8 cellular contexts compared by ENCODE assay signal in the genomic region with DNA sequence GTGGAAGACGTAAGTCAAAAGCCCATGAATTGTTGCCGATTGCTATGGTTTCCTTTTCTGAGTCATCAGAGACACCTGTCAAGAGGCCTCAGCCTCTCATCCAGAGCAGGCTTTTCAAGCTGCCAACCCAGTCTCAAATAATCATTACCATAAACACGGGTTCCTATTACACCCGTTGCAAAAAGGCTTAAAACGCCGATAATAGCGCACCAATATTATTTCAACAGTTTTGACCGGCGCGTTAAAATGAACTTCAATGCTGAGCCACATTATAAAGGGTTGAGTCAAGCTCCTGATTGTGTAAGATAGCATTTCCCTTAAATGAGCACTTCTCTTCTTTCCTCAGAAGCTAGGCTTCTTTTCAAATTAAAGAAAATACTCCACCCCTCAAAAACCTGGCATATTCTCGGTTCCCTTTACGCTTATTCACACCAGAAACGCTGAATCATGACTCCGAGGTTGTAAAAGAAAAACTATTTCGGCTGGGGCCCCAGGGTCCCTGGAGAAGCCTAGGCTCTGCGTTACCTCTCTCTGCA. TPM values are rescaled to one million over a fixed set of nuclear protein-coding genes. Genes with fewer than 3 reads are reported as not detected.
A peak's percentile ranks its signal among the peaks of the same experiment; 100 is the strongest.
DNase-seq lines count a peak whose midpoint lies in the region; ATAC-seq and TF ChIP-seq lines count a peak whose summit lies in the region.

No MANE protein-coding gene starts in this region.

- peaks cover 0 to 7% (median 0%) of the 10 kb centered on the region in 7 donors for H3K4me1 Mint-ChIP-seq in naive thymus-derived CD4-positive, alpha-beta T cell

- BruUV-seq in A673 (replicated peaks; lab: Mats Ljungman, UMichigan) = TSS peak; percentile 51

- peak; percentile 21 for DNase-seq in A673 (ENCODE audit: low spot score)
- peak; percentile 93 to 97 for DNase-seq in NOMO-1 (lab: John Stamatoyannopoulos, UW; ENCODE audit: unreplicated experiment in 2 of 2)
- DNase-seq in naive thymus-derived CD4-positive, alpha-beta T cell = no peak
- DNase-seq in posterior vena cava (ENCODE audit: low spot score) = no peak
- DNase-seq in activated gamma-delta T cell (lab: John Stamatoyannopoulos, UW) = no peak

- H3K4me1 ChIP-seq in A673 (ENCODE audit: insufficient read depth, low read length, poor library complexity, severe bottlenecking) = peaks cover 14% of the 10 kb centered on the region
- H3K4me1 ChIP-seq in naive thymus-derived CD4-positive, alpha-beta T cell (ENCODE audit: control insufficient read depth in 2 of 2, insufficient read depth in 2 of 2, low read length in 2 of 2) = no peaks in the 10 kb centered on the region

- peaks cover 0 to 26% (median 3%) of the 10 kb centered on the region in 11 donors for H3K9me3 Mint-ChIP-seq in naive thymus-derived CD4-positive, alpha-beta T cell

- peak overlapping the region; percentile 47 for H3K4me3 ChIP-seq in A673 (ENCODE audit: low read depth, low read length, poor library complexity, severe bottlenecking)
- H3K4me3 ChIP-seq in naive thymus-derived CD4-positive, alpha-beta T cell (ENCODE audit: low read length) = no peak overlapping the region

- peaks cover 51 to 64% (median 56%) of the 10 kb centered on the region in 5 donors for H3K27me3 Mint-ChIP-seq in naive thymus-derived CD4-positive, alpha-beta T cell

- H3K36me3 Mint-ChIP-seq in naive thymus-derived CD4-positive, alpha-beta T cell = no peaks in the 10 kb centered on the region

- POLR2A ChIA-PET in A673 (lab: Charles Lee; ENCODE audit: low non-redundant PET) = interaction anchor here (0.6 to 0.7 kb wide), 2 partner anchors 96 to 189 kb away, joined by 3 to 4 read pairs; no protein-coding TSS in a partner anchor
- POLR2A ChIA-PET in naive thymus-derived CD4-positive, alpha-beta T cell (lab: Charles Lee) = no interaction called here

- intact Hi-C loops in A673 (cut with micrococcal nuclease; ENCODE audit: unreplicated experiment) = loop anchor here (10.0 kb wide), 1 partner anchor 502 kb away; no protein-coding TSS in a partner anchor
- intact Hi-C loops in naive thymus-derived CD4-positive, alpha-beta T cell (cut with micrococcal nuclease) = no loop called here
- intact Hi-C loops in posterior vena cava (cut with DNase I) = no loop called here

- CTCF ChIA-PET in A673 (lab: Charles Lee) = no interaction called here
- CTCF ChIA-PET in naive thymus-derived CD4-positive, alpha-beta T cell (lab: Charles Lee) = no interaction called here

- peak; percentile 67 for ATAC-seq in GM19023 (IDR thresholded peaks at IDR 0.05; ENCODE audit: unreplicated experiment)
- peak; percentile 70 for ATAC-seq in HG03066 (IDR thresholded peaks at IDR 0.05; ENCODE audit: low read depth, unreplicated experiment)
- peak; percentile 76 for ATAC-seq in esophagus mucosa
- ATAC-seq in naive thymus-derived CD4-positive, alpha-beta T cell = peak; percentile 73

- no peak for TF ChIP-seq CTCF in A673 (conservative IDR thresholded peaks at IDR 0.05; ENCODE audit: low read depth, low read length)

- H3K9me3 ChIP-seq in A673 (ENCODE audit: low read depth, low read length, poor library complexity, severe bottlenecking) = peaks cover 5% of the 10 kb centered on the region
- H3K9me3 ChIP-seq in naive thymus-derived CD4-positive, alpha-beta T cell (ENCODE audit: control insufficient read depth in 2 of 3, low read length in 3 of 3) = no peaks in the 10 kb centered on the region

- peak overlapping the region in 1 of 9 donors; percentile 23 for H3K27ac Mint-ChIP-seq in naive thymus-derived CD4-positive, alpha-beta T cell

- peak overlapping the region in 4 of 10 donors; percentile 15 to 66 (median 53) for H3K4me3 Mint-ChIP-seq in naive thymus-derived CD4-positive, alpha-beta T cell

- H3K27me3 ChIP-seq in A673 (replicated peaks; ENCODE audit: insufficient read depth, low read depth, low read length, poor library complexity) = peaks cover 68% of the 10 kb centered on the region
- H3K27me3 ChIP-seq in naive thymus-derived CD4-positive, alpha-beta T cell (ENCODE audit: control insufficient read depth in 2 of 2, insufficient read depth in 2 of 2, low read length in 2 of 2) = no peaks in the 10 kb centered on the region

- no peaks in the 10 kb centered on the region for H3K36me3 ChIP-seq in A673 (ENCODE audit: insufficient read depth, low read length, poor library complexity, severe bottlenecking)
- no peaks in the 10 kb centered on the region for H3K36me3 ChIP-seq in naive thymus-derived CD4-positive, alpha-beta T cell (ENCODE audit: control insufficient read depth in 2 of 3, insufficient read depth in 3 of 3, low read length in 3 of 3)

- H3K27ac ChIP-seq in A673 (ENCODE audit: low read depth, low read length, poor library complexity, severe bottlenecking) = no peak overlapping the region
- no peak overlapping the region for H3K27ac ChIP-seq in naive thymus-derived CD4-positive, alpha-beta T cell (ENCODE audit: low read depth, low read length)

RNA-seq across cellular contexts. Expression of a gene that starts 1.4 kb away (rescaled TPM):
- total RNA-seq in A673 (2021) (4.4 and 6.1 TPM in 2 replicates), esophagus mucosa (5.3 TPM), posterior vena cava (10 to 100 TPM; 54.7 to 63.8 TPM)
- 1 to 10 TPM in 1 of 5 experiments, under 1 TPM in 3, not detected in 1; 0.19 to 2.8 (median 0.46) TPM for total RNA-seq in naive thymus-derived CD4-positive, alpha-beta T cell
- not detected for polyA plus RNA-seq in naive thymus-derived CD4-positive, alpha-beta T cell

Comparison
In these comparisons a context has a peak if more than half of its experiments do, and no peak if none do; other contexts are left out.
1. DNase-seq: peak in A673 (single experiment) and NOMO-1 (2 of 2); none in naive thymus-derived CD4-positive, alpha-beta T cell (0 of 9), posterior vena cava (single experiment) and activated gamma-delta T cell (single experiment).
2. Peak in every context shown above with its lines, with median percentiles within 50 percentile points of each other: ATAC-seq.